ENCODE assay signal across 1 cellular context in genomic region chr7:81638216-81638615, GRCh38.
TF ChIP-seq lines count a peak whose summit lies in the region.

No MANE protein-coding gene starts in this region.

TF ChIP-seq in HEK293, 187 proteins besides CTCF, POLR2A, EP300 and RAD21 (continued from another document):
- TF ChIP-seq ZNF148 (tag by site-specific recombination; IDR thresholded peaks at IDR 0.05; ENCODE audit: borderline replicate concordance), result no peak
- TF ChIP-seq ZNF623 (tag by site-specific recombination; IDR thresholded peaks at IDR 0.05), result no peak
- no peak for TF ChIP-seq ZNF394 (tag by site-specific recombination; IDR thresholded peaks at IDR 0.05; ENCODE audit: borderline replicate concordance)
- TF ChIP-seq ZNF366 (tag by site-specific recombination; conservative IDR thresholded peaks at IDR 0.05), result peak; percentile 72
- no peak for TF ChIP-seq ZSCAN16 (tag by site-specific recombination; IDR thresholded peaks at IDR 0.05)
- no peak for TF ChIP-seq ZBTB49 (tag by site-specific recombination; IDR thresholded peaks at IDR 0.05; ENCODE audit: low read depth)
- TF ChIP-seq ZNF157 (tag by site-specific recombination; IDR thresholded peaks at IDR 0.05), result no peak
- TF ChIP-seq ZFP3 (tag by site-specific recombination; IDR thresholded peaks at IDR 0.05; ENCODE audit: low read depth), result no peak
- no peak for TF ChIP-seq TRIM28 (IDR thresholded peaks at IDR 0.05; ENCODE audit: borderline replicate concordance, low read length)
- TF ChIP-seq GLI4 (tag by site-specific recombination; IDR thresholded peaks at IDR 0.05), result no peak
- TF ChIP-seq, protein P1, sequence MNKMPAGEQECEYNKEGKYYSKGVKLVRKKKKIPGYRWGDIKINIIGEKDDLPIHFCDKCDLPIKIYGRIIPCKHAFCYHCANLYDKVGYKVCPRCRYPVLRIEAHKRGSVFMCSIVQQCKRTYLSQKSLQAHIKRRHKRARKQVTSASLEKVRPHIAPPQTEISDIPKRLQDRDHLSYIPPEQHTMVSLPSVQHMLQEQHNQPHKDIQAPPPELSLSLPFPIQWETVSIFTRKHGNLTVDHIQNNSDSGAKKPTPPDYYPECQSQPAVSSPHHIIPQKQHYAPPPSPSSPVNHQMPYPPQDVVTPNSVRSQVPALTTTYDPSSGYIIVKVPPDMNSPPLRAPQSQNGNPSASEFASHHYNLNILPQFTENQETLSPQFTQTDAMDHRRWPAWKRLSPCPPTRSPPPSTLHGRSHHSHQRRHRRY (tag by site-specific recombination; IDR thresholded peaks at IDR 0.05), result no peak
- no peak for TF ChIP-seq ZNF621 (tag by site-specific recombination; IDR thresholded peaks at IDR 0.05)
- TF ChIP-seq ZNF704 (tag by site-specific recombination; IDR thresholded peaks at IDR 0.05), result no peak
- TF ChIP-seq PBX3 (CRISPR knock-in tag; IDR thresholded peaks at IDR 0.05), result no peak
- TF ChIP-seq ZNF311 (tag by site-specific recombination; IDR thresholded peaks at IDR 0.05; ENCODE audit: borderline replicate concordance), result no peak
- TF ChIP-seq MEIS1 (CRISPR knock-in tag; IDR thresholded peaks at IDR 0.05; ENCODE audit: borderline replicate concordance), result no peak
- TF ChIP-seq ZNF155 (tag by site-specific recombination; IDR thresholded peaks at IDR 0.05), result no peak
- no peak for TF ChIP-seq ZSCAN23 (tag by site-specific recombination; IDR thresholded peaks at IDR 0.05)
- TF ChIP-seq ZNF701 (tag by site-specific recombination; IDR thresholded peaks at IDR 0.05), result no peak
- TF ChIP-seq ZNF792 (tag by site-specific recombination; IDR thresholded peaks at IDR 0.05), result no peak
- 0 out of 2 replicates have a peak, but pooled peaks have one; percentile 43 for TF ChIP-seq BCL11A (tag by site-specific recombination; IDR thresholded peaks at IDR 0.05; ENCODE audit: low read depth)
- TF ChIP-seq SP7 (tag by site-specific recombination; IDR thresholded peaks at IDR 0.05), result peak; percentile 45; the same call in 1 of the 2 replicates
- TF ChIP-seq, protein P2, sequence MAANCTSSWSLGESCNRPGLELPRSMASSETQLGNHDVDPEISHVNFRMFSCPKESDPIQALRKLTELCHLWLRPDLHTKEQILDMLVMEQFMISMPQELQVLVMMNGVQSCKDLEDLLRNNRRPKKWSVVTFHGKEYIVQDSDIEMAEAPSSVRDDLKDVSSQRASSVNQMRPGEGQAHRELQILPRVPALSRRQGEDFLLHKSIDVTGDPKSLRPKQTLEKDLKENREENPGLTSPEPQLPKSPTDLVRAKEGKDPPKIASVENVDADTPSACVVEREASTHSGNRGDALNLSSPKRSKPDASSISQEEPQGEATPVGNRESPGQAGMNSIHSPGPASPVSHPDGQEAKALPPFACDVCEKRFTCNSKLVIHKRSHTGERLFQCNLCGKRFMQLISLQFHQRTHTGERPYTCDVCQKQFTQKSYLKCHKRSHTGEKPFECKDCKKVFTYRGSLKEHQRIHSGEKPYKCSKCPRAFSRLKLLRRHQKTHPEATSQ (tag by site-specific recombination; IDR thresholded peaks at IDR 0.05), result no peak
- no peak for TF ChIP-seq KLF1 (tag by site-specific recombination; IDR thresholded peaks at IDR 0.05)
- TF ChIP-seq ZNF133 (tag by site-specific recombination; IDR thresholded peaks at IDR 0.05), result no peak
- peak; percentile 93 for TF ChIP-seq ZEB2 (tag by site-specific recombination; IDR thresholded peaks at IDR 0.05)
- no peak for TF ChIP-seq ZNF558 (tag by site-specific recombination; IDR thresholded peaks at IDR 0.05)
- no peak for TF ChIP-seq EGR2 (tag by site-specific recombination; IDR thresholded peaks at IDR 0.05; ENCODE audit: low read depth)
- no peak for TF ChIP-seq ZNF280C (tag by site-specific recombination; IDR thresholded peaks at IDR 0.05)
- no peak for TF ChIP-seq ZNF175 (tag by site-specific recombination; IDR thresholded peaks at IDR 0.05)
- TF ChIP-seq OVOL3 (tag by site-specific recombination; IDR thresholded peaks at IDR 0.05), result peak; percentile 41; the same call in 1 of the 2 replicates
- TF ChIP-seq ZNF202 (tag by site-specific recombination; IDR thresholded peaks at IDR 0.05; ENCODE audit: borderline replicate concordance), result no peak
- no peak for TF ChIP-seq ZFHX2 (tag by site-specific recombination; conservative IDR thresholded peaks at IDR 0.05)
- no peak for TF ChIP-seq ZNF777 (tag by site-specific recombination; IDR thresholded peaks at IDR 0.05; ENCODE audit: borderline replicate concordance)
- TF ChIP-seq ZNF239 (tag by site-specific recombination; IDR thresholded peaks at IDR 0.05), result no peak
- TF ChIP-seq ZNF423 (tag by site-specific recombination; IDR thresholded peaks at IDR 0.05), result no peak
- no peak for TF ChIP-seq ZNF138 (tag by site-specific recombination; IDR thresholded peaks at IDR 0.05; ENCODE audit: borderline replicate concordance)
- TF ChIP-seq ZNF521 (tag by site-specific recombination; IDR thresholded peaks at IDR 0.05), result no peak
- TF ChIP-seq ZNF16 (tag by site-specific recombination; IDR thresholded peaks at IDR 0.05; ENCODE audit: low read depth), result no peak
- no peak for TF ChIP-seq ZNF76 (tag by site-specific recombination; IDR thresholded peaks at IDR 0.05; ENCODE audit: borderline replicate concordance, low read depth)
- no peak for TF ChIP-seq ZFP41 (tag by site-specific recombination; IDR thresholded peaks at IDR 0.05; ENCODE audit: borderline replicate concordance)
- no peak for TF ChIP-seq ZNF335 (tag by site-specific recombination; conservative IDR thresholded peaks at IDR 0.05)
- TF ChIP-seq, protein P3, sequence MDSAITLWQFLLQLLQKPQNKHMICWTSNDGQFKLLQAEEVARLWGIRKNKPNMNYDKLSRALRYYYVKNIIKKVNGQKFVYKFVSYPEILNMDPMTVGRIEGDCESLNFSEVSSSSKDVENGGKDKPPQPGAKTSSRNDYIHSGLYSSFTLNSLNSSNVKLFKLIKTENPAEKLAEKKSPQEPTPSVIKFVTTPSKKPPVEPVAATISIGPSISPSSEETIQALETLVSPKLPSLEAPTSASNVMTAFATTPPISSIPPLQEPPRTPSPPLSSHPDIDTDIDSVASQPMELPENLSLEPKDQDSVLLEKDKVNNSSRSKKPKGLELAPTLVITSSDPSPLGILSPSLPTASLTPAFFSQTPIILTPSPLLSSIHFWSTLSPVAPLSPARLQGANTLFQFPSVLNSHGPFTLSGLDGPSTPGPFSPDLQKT (IDR thresholded peaks at IDR 0.05; ENCODE audit: borderline replicate concordance, low read depth, low read length), result no peak
- no peak for TF ChIP-seq SETDB1 (IDR thresholded peaks at IDR 0.05; ENCODE audit: insufficient read length, low read length)
- TF ChIP-seq ZNF473 (tag by site-specific recombination; IDR thresholded peaks at IDR 0.05), result no peak
- TF ChIP-seq ZSCAN30 (tag by site-specific recombination; IDR thresholded peaks at IDR 0.05), result no peak
